Comparison of ENCODE assay signal across 24 cellular contexts in the genomic region with DNA sequence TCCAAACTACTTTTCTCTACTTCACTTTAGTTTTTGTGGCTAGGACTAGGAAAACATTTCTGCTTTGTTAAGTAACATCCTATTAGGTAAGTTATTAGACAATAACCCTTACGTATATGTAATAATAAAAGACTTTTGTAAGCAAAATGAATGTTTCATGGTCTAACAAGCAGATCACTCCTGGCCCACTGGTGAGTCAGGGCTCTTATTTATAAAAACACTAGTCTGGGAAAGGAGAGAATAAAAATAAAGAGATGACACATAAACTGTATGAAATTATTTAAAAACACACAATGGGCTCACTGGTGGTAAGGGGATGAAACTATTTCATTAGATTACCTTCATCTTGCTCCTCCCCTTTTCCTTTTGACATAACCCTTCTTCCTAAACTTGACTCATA.
"Had no signal": no experiment of that assay in that cellular context is flagged by ENCODE, and none has a peak within 500 bp of the region (broad histone marks: within the 10 kb centered on the region; RNA-seq: fewer than 3 reads in every experiment).

No MANE protein-coding gene starts in this region.

- DNase-seq: activated B cell treated with CpG ODN at 0.5 μM for 24 hours; activated CD8-positive, alpha-beta memory T cell treated with anti-CD3 and anti-CD28 coated beads, Interleukin-2, amount 10 ng/mL, durations not matched to agents 7 days and 5 days; activated CD8-positive, alpha-beta T cell treated with anti-CD3 and anti-CD28 coated beads, Interleukin-2, amount 10 ng/mL, durations not matched to agents 7 days and 5 days; activated naive CD4-positive, alpha-beta T cell; activated T-cell treated with anti-CD3 and anti-CD28 coated beads, Interleukin-2, amount 50 U/mL, for 48 hours; anterior cingulate cortex; body of pancreas; dorsolateral prefrontal cortex; effector memory CD4-positive, alpha-beta T cell; erythroblast; heart left ventricle; hypothalamus; immature natural killer cell; left cardiac atrium; left ventricle myocardium superior; naive B cell; nephron progenitor cell; ovary; retina; stimulated activated CD4-positive, alpha-beta T cell treated with anti-CD3 and anti-CD28 coated beads, Interleukin-4, amount 100 ng/mL, for 4 hours; stimulated activated CD8-positive, alpha-beta memory T cell treated with anti-CD3 and anti-CD28 coated beads, Interleukin-4, amount 100 ng/mL, for 48 hours; stimulated activated naive CD8-positive, alpha-beta T cell treated with anti-CD3 and anti-CD28 coated beads, Interleukin-15, amount 100 ng/mL, for 72 hours; substantia nigra; T-helper 1 cell had no signal
